Comparison of ENCODE assay signal across 16 cellular contexts in the genomic region with DNA sequence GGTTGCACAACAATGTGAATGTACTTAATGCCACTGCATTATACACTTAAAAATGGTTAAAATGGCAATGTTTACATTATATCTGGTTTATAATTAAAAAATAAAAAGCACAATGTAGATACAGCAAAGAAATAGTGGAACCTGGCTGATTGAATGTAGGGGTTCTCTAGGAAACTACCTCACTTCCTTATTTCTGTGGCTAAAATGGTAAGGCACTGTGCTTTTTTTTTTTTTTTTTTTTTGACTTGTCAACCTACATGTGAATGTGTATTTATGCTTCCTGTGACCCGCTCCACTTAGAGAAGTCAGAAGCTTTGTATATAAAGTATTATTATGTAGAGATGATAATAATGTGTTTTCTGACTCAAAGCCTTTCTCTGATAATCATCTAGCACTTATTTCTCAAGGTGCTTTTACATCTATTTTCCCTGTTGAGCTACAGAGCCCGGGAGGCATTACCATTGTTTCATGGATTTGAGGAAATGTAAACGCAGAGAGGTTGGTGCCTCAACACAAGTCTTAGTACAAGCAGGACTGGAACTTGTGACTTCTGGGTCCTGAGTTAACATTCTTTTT. TPM values are rescaled to one million over a fixed set of nuclear protein-coding genes. Genes with fewer than 3 reads are reported as not detected.
DNase-seq lines count a peak whose midpoint lies in the region; ATAC-seq, FAIRE-seq and TF ChIP-seq lines count a peak whose summit lies in the region.
"Had no signal": no experiment of that assay in that cellular context is flagged by ENCODE, and none has a peak within 500 bp of the region (broad histone marks: within the 10 kb centered on the region; RNA-seq: fewer than 3 reads in every experiment).

No MANE protein-coding gene starts in this region.

- H2AFZ ChIP-seq in Loucy (ENCODE audit: low read length) (peak overlapping the region; percentile 50; the same call in 1 of the 2 replicates), K562 (ENCODE audit: low read depth, low read length) (no peak overlapping the region)

- no peaks in the 10 kb centered on the region for H3K9me2 ChIP-seq in Loucy (replicated peaks; ENCODE audit: low read depth, low read length)

- BruUV-seq in K562 (replicated peaks; lab: Mats Ljungman, UMichigan), result no TSS peak

- DNase-seq in HEK293T (ENCODE audit: extremely low spot score), result no peak
- DNase-seq in K562 (ENCODE audit: extremely low read depth in 1 of 4, low spot score in 3 of 4), result no peak
- DNase-seq in T-helper 17 cell, result no peak
- DNase-seq in esophagus muscularis mucosa (ENCODE audit: extremely low spot score), result no peak
- no peak for DNase-seq in SK-N-DZ (ENCODE audit: low spot score)
- DNase-seq in SJCRH30, result no peak
- DNase-seq: activated CD4-positive, alpha-beta memory T cell treated with anti-CD3 and anti-CD28 coated beads, Interleukin-2, amount 10 ng/mL, durations not matched to agents 7 days and 5 days; activated effector memory CD4-positive, alpha-beta T cell treated with Interleukin-2 at 50 U/mL for 16 hours; DMS79 treated with DMSO at 0.1 percent for 48 hours; effector CD8-positive, alpha-beta T cell; foreskin fibroblast had no signal

- H3K27ac Mint-ChIP-seq in T-helper 17 cell, result no peak overlapping the region
- H3K27ac Mint-ChIP-seq: activated CD4-positive, alpha-beta memory T cell treated with anti-CD3 and anti-CD28 coated beads, Interleukin-2, amount 10 ng/mL, durations not matched to agents 7 days and 5 days; memory B cell had no signal

- 0% methylated on average over 3 of the region's 3 CpGs for WGBS in K562 (ENCODE audit: insufficient coverage, low coverage, missing lambda C conversion rate)
- 64% methylated on average over 3 of the region's 3 CpGs for WGBS in esophagus muscularis mucosa

- peak overlapping the region; percentile 0 for H3K4me3 ChIP-seq in Loucy (ENCODE audit: low read length, poor library complexity, severe bottlenecking)
- H3K4me3 ChIP-seq in K562, result no peak overlapping the region
- H3K4me3 ChIP-seq in esophagus muscularis mucosa, result no peak overlapping the region
- H3K4me3 ChIP-seq in SJCRH30, result no peak overlapping the region
- H3K4me3 ChIP-seq: smooth muscle cell had no signal

- H3K4me2 ChIP-seq in Loucy (ENCODE audit: low read depth, low read length, poor library complexity, severe bottlenecking) (no peak overlapping the region), K562 (ENCODE audit: insufficient read depth, low read length) (peak overlapping the region; percentile 12; the same call in 1 of the 2 replicates)
- H3K4me2 ChIP-seq: KMS-11, smooth muscle cell had no signal

- H3K9ac ChIP-seq in Loucy (ENCODE audit: low read depth, low read length, poor library complexity, severe bottlenecking) (no peak overlapping the region), K562 (ENCODE audit: insufficient read depth in 1 of 2, low read depth in 2 of 2, low read length in 2 of 2) (no peak overlapping the region)
- H3K9ac ChIP-seq: KMS-11 had no signal

- H3K79me2 ChIP-seq in Loucy (ENCODE audit: insufficient read depth, low read length) (no peaks in the 10 kb centered on the region), K562 (ENCODE audit: control insufficient read depth, insufficient read depth, low read length) (no peaks in the 10 kb centered on the region)

- TF ChIP-seq POLR2A in K562 (conservative IDR thresholded peaks at IDR 0.05) (no peak), esophagus muscularis mucosa (IDR thresholded peaks at IDR 0.05; ENCODE audit: low read depth) (no peak)

- H3K4me1 ChIP-seq in Loucy (ENCODE audit: insufficient read depth, low read length, poor library complexity, severe bottlenecking) (peaks cover 15% of the 10 kb centered on the region), K562 (replicated peaks in 1 of 2; ENCODE audit: control insufficient read depth in 2 of 2, insufficient read depth in 2 of 2, low read length in 2 of 2) (no peaks in the 10 kb centered on the region), esophagus muscularis mucosa (no peaks in the 10 kb centered on the region), SJCRH30 (no peaks in the 10 kb centered on the region)

- in situ Hi-C loops in K562 (cut with MboI), result no loop called here

- ATAC-seq in GM18861 (IDR thresholded peaks at IDR 0.05; ENCODE audit: unreplicated experiment), result peak; percentile 63
- no peak for ATAC-seq in K562
- no peak for ATAC-seq in T-helper 17 cell

- H3K27me3 ChIP-seq in Loucy (ENCODE audit: insufficient read depth, low read length, poor library complexity, severe bottlenecking) (no peaks in the 10 kb centered on the region), K562 (ENCODE audit: control insufficient read depth in 2 of 2, insufficient read depth in 2 of 2, low read length in 2 of 2) (0 out of 5 replicates have a peak, but pooled peaks cover 0 to 2% of the 10 kb centered on the region in 2 experiments), esophagus muscularis mucosa (no peaks in the 10 kb centered on the region), SJCRH30 (no peaks in the 10 kb centered on the region)

- no peaks in the 10 kb centered on the region for H3K9me1 ChIP-seq in K562 (ENCODE audit: control insufficient read depth, insufficient read depth, low read length)

- H3K36me3 Mint-ChIP-seq in T-helper 17 cell (ENCODE audit: low read depth), result peaks cover 2% of the 10 kb centered on the region
- H3K36me3 Mint-ChIP-seq: memory B cell had no signal

- H3F3A ChIP-seq in Loucy (ENCODE audit: low read depth), result no peaks in the 10 kb centered on the region

- H4K20me1 ChIP-seq in Loucy (ENCODE audit: insufficient read depth, low read length, poor library complexity, severe bottlenecking) (no peaks in the 10 kb centered on the region), K562 (replicated peaks; ENCODE audit: control insufficient read depth, insufficient read depth, low read length) (no peaks in the 10 kb centered on the region)

- H3K27me3 Mint-ChIP-seq in T-helper 17 cell, result peaks cover 16% of the 10 kb centered on the region
- H3K27me3 Mint-ChIP-seq: activated CD4-positive, alpha-beta memory T cell treated with anti-CD3 and anti-CD28 coated beads, Interleukin-2, amount 10 ng/mL, durations not matched to agents 7 days and 5 days had no signal

- CTCF ChIA-PET in HEK293T (lab: Yijun Ruan, JAX) (interaction anchor here (0.6 kb wide), 1 partner anchor 9 kb away, joined by 3 read pairs; no protein-coding TSS in a partner anchor), K562 (lab: Yijun Ruan, JAX; ENCODE audit: low intra/inter-chr PET ratio) (no interaction called here)

- H3K27ac ChIP-seq in K562 (ENCODE audit: extremely low read depth, low read depth, low read length), result no peak overlapping the region
- no peak overlapping the region for H3K27ac ChIP-seq in esophagus muscularis mucosa (replicated peaks in 1 of 4)
- H3K27ac ChIP-seq in SJCRH30, result no peak overlapping the region
- H3K27ac ChIP-seq: KMS-11 had no signal

- TF ChIP-seq EP300 in K562 (IDR thresholded peaks at IDR 0.05; ENCODE audit: low read length), result no peak
- TF ChIP-seq EP300 in esophagus muscularis mucosa (IDR thresholded peaks at IDR 0.05), result no peak

- no peak overlapping the region for H3K4me3 Mint-ChIP-seq in T-helper 17 cell
- H3K4me3 Mint-ChIP-seq: activated CD4-positive, alpha-beta memory T cell treated with anti-CD3 and anti-CD28 coated beads, Interleukin-2, amount 10 ng/mL, durations not matched to agents 7 days and 5 days; memory B cell had no signal

- H3K9me3 ChIP-seq in Loucy (ENCODE audit: insufficient read depth, low read depth, low read length) (peaks cover 4% of the 10 kb centered on the region; the same call in 1 of the 2 replicates), K562 (replicated peaks; ENCODE audit: control insufficient read depth, insufficient read depth, low read depth, low read length) (no peaks in the 10 kb centered on the region), T-helper 17 cell (ENCODE audit: control insufficient read depth, low read length, poor library complexity, severe bottlenecking) (no peaks in the 10 kb centered on the region), esophagus muscularis mucosa (no peaks in the 10 kb centered on the region), SJCRH30 (replicated peaks) (no peaks in the 10 kb centered on the region)

- intact Hi-C loops in K562 (cut with micrococcal nuclease) (no loop called here), esophagus muscularis mucosa (cut with DNase I) (no loop called here)

- POLR2A ChIA-PET in HEK293T (lab: Yijun Ruan, JAX), result interaction anchor here (0.7 kb wide), 1 partner anchor 101 kb away, joined by 3 read pairs; no protein-coding TSS in a partner anchor
- POLR2A ChIA-PET in K562 (lab: Yijun Ruan, JAX), result no interaction called here

- TF ChIP-seq CTCF in Loucy (conservative IDR thresholded peaks at IDR 0.05; ENCODE audit: low read length), result no peak
- TF ChIP-seq CTCF in K562 (IDR thresholded peaks at IDR 0.05 in 2 of 3, conservative IDR thresholded peaks at IDR 0.05 in 1 of 3; ENCODE audit: insufficient read depth in 2 of 3, low read depth in 1 of 3, low read length in 3 of 3), result no peak
- TF ChIP-seq CTCF in esophagus muscularis mucosa (IDR thresholded peaks at IDR 0.05), result no peak

- FAIRE-seq in K562 (lab: Jason Lieb, UNC), result no peak

- no peaks in the 10 kb centered on the region for H3K4me1 Mint-ChIP-seq in T-helper 17 cell
- H3K4me1 Mint-ChIP-seq: activated CD4-positive, alpha-beta memory T cell treated with anti-CD3 and anti-CD28 coated beads, Interleukin-2, amount 10 ng/mL, durations not matched to agents 7 days and 5 days; memory B cell had no signal

- H3K36me3 ChIP-seq in Loucy (ENCODE audit: insufficient read depth, low read length), result no peaks in the 10 kb centered on the region
- H3K36me3 ChIP-seq in K562 (ENCODE audit: control insufficient read depth, insufficient read depth, low read length), result no peaks in the 10 kb centered on the region
- no peaks in the 10 kb centered on the region for H3K36me3 ChIP-seq in esophagus muscularis mucosa
- no peaks in the 10 kb centered on the region for H3K36me3 ChIP-seq in SJCRH30

- no peak for TF ChIP-seq RAD21 in K562 (CRISPR knock-in tag; conservative IDR thresholded peaks at IDR 0.05 in 1 of 2, IDR thresholded peaks at IDR 0.05 in 1 of 2)

RNA-seq across cellular contexts. Expression of a gene that starts 55.0 kb away (rescaled TPM):
- not detected in 2 replicates for total RNA-seq in K562 (2011; cell fraction: chromatin; rRNA removed; ENCODE audit: low replicate concordance)
- total RNA-seq in K562 (2011; cell fraction: nucleolus; rRNA removed), result 0.17 TPM in 1 of 2 replicates, not detected in the other
- not detected in 2 replicates for total RNA-seq in K562 (2011; cell fraction: nucleoplasm; rRNA removed)
- 0.04 and 0.05 TPM in 2 replicates for total RNA-seq in K562 (2014; rRNA removed)
- total RNA-seq in K562 (2014; rRNA removed; fragmentation: Illumina TruSeq; extraction: Trizol), result 0.03 and 0.04 TPM in 2 replicates
- total RNA-seq in K562 (2015; rRNA removed; fragmentation: Illumina TruSeq; extraction: Trizol), result 0.04 TPM in 2 replicates
- total RNA-seq in K562 (2021), result 0.27 and 0.29 TPM in 2 replicates
- polyA plus RNA-seq in K562 (2011; rRNA removed), result 0.03 TPM in 1 of 2 replicates, not detected in the other
- 0.01 TPM in 2 replicates for polyA plus RNA-seq in K562 (2011; cell fraction: cytosol; rRNA removed)
- polyA plus RNA-seq in K562 (2011; cell fraction: nucleus; rRNA removed), result 0.03 TPM in 2 replicates
- polyA plus RNA-seq in K562 (2012), result 0.07 and 0.08 TPM in 2 replicates
- 0.04 TPM in 2 replicates for polyA plus RNA-seq in K562 (2014; fragmentation: Illumina TruSeq; extraction: Trizol)
- polyA plus RNA-seq in K562 (2014; fragmentation: Nextera tagmentation; extraction: Ambion mirVana), result under 1 TPM; 0.07 to 0.21 TPM
- polyA plus RNA-seq in K562 (2014; rRNA removed), result 0.01 and 0.04 TPM in 2 replicates
- 0.06 TPM in 1 of 2 replicates, not detected in the other for polyA minus RNA-seq in K562 (2011; rRNA and poly(A)+ RNA removed)
- polyA minus RNA-seq in K562 (2011; cell fraction: cytosol; rRNA and poly(A)+ RNA removed), result not detected in 2 replicates
- polyA minus RNA-seq in K562 (2011; cell fraction: nucleus; rRNA and poly(A)+ RNA removed), result under 0.01 TPM in 1 of 2 replicates, not detected in the other
- 1 to 10 TPM in 1 of 2 donors, under 1 TPM in 1; 0.97 to 1.7 TPM for total RNA-seq in T-helper 17 cell
- total RNA-seq in esophagus muscularis mucosa, result 1 to 10 TPM; 4.1 to 6.5 (median 4.8) TPM
- 39.6 and 42.6 TPM in 2 replicates for polyA plus RNA-seq in SK-N-DZ (2014; cell fraction: cytosol; rRNA removed)
- polyA plus RNA-seq in SK-N-DZ (2014; cell fraction: nucleus; rRNA removed), result 27.2 and 29.4 TPM in 2 replicates
- total RNA-seq in SJCRH30 (2014; rRNA removed; shearing (Covaris generic)), result 33.9 and 37.2 TPM in 2 replicates
